ENCODE assay signal across 2 cellular contexts in genomic region chr6:30598912-30599624, GRCh38.
TF ChIP-seq lines count a peak whose summit lies in the region.

No MANE protein-coding gene starts in this region.

TF ChIP-seq in GM12891, 5 proteins besides CTCF, POLR2A, EP300 and RAD21:
- no peak for TF ChIP-seq SPI1 (IDR thresholded peaks at IDR 0.05; ENCODE audit: low read depth, low read length)
- no peak for TF ChIP-seq POLR2AphosphoS5 (IDR thresholded peaks at IDR 0.05; ENCODE audit: low read depth, low read length)
- TF ChIP-seq TAF1 (IDR thresholded peaks at IDR 0.05; ENCODE audit: low read depth, low read length): no peak
- no peak for TF ChIP-seq POU2F2 (IDR thresholded peaks at IDR 0.05; ENCODE audit: low read depth, low read length)
- no peak for TF ChIP-seq PAX5 (IDR thresholded peaks at IDR 0.05; ENCODE audit: insufficient read depth, low read length, severe bottlenecking)

TF ChIP-seq in K562, 482 proteins besides CTCF, POLR2A, EP300 and RAD21:
- no peak for TF ChIP-seq ZNF140 (CRISPR knock-in tag; IDR thresholded peaks at IDR 0.05)
- TF ChIP-seq ZKSCAN1 (IDR thresholded peaks at IDR 0.05; ENCODE audit: low read depth, low read length): no peak
- peak; percentile 67; the same call in 1 of the 2 replicates for TF ChIP-seq POLR2AphosphoS2 (IDR thresholded peaks at IDR 0.05; ENCODE audit: low read length)
- no peak for TF ChIP-seq CBX3 (IDR thresholded peaks at IDR 0.05; ENCODE audit: borderline replicate concordance in 1 of 2, low read length in 2 of 2)
- peak; percentile 53 for TF ChIP-seq POLR2B (IDR thresholded peaks at IDR 0.05; ENCODE audit: low read depth, partially characterized antibody)
- no peak for TF ChIP-seq SMARCE1 (IDR thresholded peaks at IDR 0.05)
- peak; percentile 14 for TF ChIP-seq E2F8 (IDR thresholded peaks at IDR 0.05; ENCODE audit: low read depth, partially characterized antibody)
- TF ChIP-seq HNRNPLL (IDR thresholded peaks at IDR 0.05; ENCODE audit: low read depth, low read length, poor library complexity, severe bottlenecking): no peak
- TF ChIP-seq GABPB2 (CRISPR knock-in tag; conservative IDR thresholded peaks at IDR 0.05): no peak
- peak; percentile 55 for TF ChIP-seq PKNOX1 (IDR thresholded peaks at IDR 0.05)
- no peak for TF ChIP-seq ATF2 (CRISPR knock-in tag; IDR thresholded peaks at IDR 0.05)
- TF ChIP-seq SRSF1 (IDR thresholded peaks at IDR 0.05; ENCODE audit: low read depth, low read length): no peak
